Comparison of ENCODE assay signal across 9 cellular contexts in genomic region chr3:10194328-10195071, GRCh38. TPM values are rescaled to one million over a fixed set of nuclear protein-coding genes. Genes with fewer than 3 reads are reported as not detected.
A peak's percentile ranks its signal among the peaks of the same experiment; 100 is the strongest.
DNase-seq lines count a peak whose midpoint lies in the region; ATAC-seq and TF ChIP-seq lines count a peak whose summit lies in the region.
"Had no signal": no experiment of that assay in that cellular context is flagged by ENCODE, and none has a peak within 500 bp of the region (broad histone marks: within the 10 kb centered on the region; RNA-seq: fewer than 3 reads in every experiment).

No MANE protein-coding gene starts in this region.

- no peaks in the 10 kb centered on the region for H3K9me3 Mint-ChIP-seq in effector memory CD8-positive, alpha-beta T cell

- DNase-seq in activated CD4-positive, alpha-beta T cell treated with anti-CD3 and anti-CD28 coated beads, Interleukin-2, amount 50 U/mL, for 48 hours, result peak; percentile 53 to 64
- DNase-seq in effector memory CD8-positive, alpha-beta T cell, result peak; percentile 63 to 64 (median 64)
- DNase-seq in osteoblast (ENCODE audit: insufficient read length, low spot score, missing footprints) (no peak), NCI-H82 treated with DMSO at 0.1 percent for 48 hours (lab: John Stamatoyannopoulos, UW; ENCODE audit: unreplicated experiment) (no peak), DMS114 treated with DMSO at 0.1 percent for 48 hours (lab: John Stamatoyannopoulos, UW; ENCODE audit: unreplicated experiment) (no peak), epidermal melanocyte (ENCODE audit: insufficient read length, low spot score) (no peak), HEK293T (ENCODE audit: extremely low spot score) (no peak)

- peak overlapping the region; percentile 72 to 77 for H3K4me3 Mint-ChIP-seq in effector memory CD8-positive, alpha-beta T cell

- peaks cover 26% of the 10 kb centered on the region for H3K79me2 ChIP-seq in osteoblast (ENCODE audit: insufficient read depth, low read length)

- no peaks in the 10 kb centered on the region for H3K27me3 Mint-ChIP-seq in effector memory CD8-positive, alpha-beta T cell

- peaks cover 58 to 74% of the 10 kb centered on the region in 2 donors for H3K4me1 Mint-ChIP-seq in effector memory CD8-positive, alpha-beta T cell (ENCODE audit: low read depth in 2 of 2)

- no peaks in the 10 kb centered on the region for H3K27me3 ChIP-seq in osteoblast (ENCODE audit: insufficient read depth, low read length)

- ATAC-seq in HG02678 (IDR thresholded peaks at IDR 0.05; ENCODE audit: unreplicated experiment), result peak; percentile 23
- peak; percentile 80 for ATAC-seq in effector memory CD8-positive, alpha-beta T cell (replicated peaks)

- CTCF ChIA-PET in HEK293T (lab: Yijun Ruan, JAX), result interaction anchor here (1.0 kb wide), 1 partner anchor 544 kb away, joined by 3 read pairs; no protein-coding TSS in a partner anchor

- no peaks in the 10 kb centered on the region for H3K36me3 ChIP-seq in osteoblast (ENCODE audit: insufficient read depth, low read length)

- TF ChIP-seq CTCF in osteoblast (IDR thresholded peaks at IDR 0.05; ENCODE audit: extremely low read depth, low read depth, low read length), result no peak

- peaks cover 78% of the 10 kb centered on the region for H3K4me1 ChIP-seq in osteoblast (ENCODE audit: insufficient read depth, low read length)

- peak overlapping the region; percentile 61 for H2AFZ ChIP-seq in osteoblast (ENCODE audit: low read length)

- peak overlapping the region; percentile 98 for H3K27ac Mint-ChIP-seq in effector memory CD8-positive, alpha-beta T cell

- H3K4me3 ChIP-seq in osteoblast (ENCODE audit: insufficient read depth, low read length), result no peak overlapping the region

- H4K20me1 ChIP-seq in osteoblast (ENCODE audit: insufficient read depth, low read length), result no peaks in the 10 kb centered on the region

- POLR2A ChIA-PET in HEK293T (lab: Yijun Ruan, JAX), result no interaction called here

- H3K36me3 Mint-ChIP-seq in effector memory CD8-positive, alpha-beta T cell (ENCODE audit: insufficient read depth), result peaks cover 22% of the 10 kb centered on the region

- no peaks in the 10 kb centered on the region for H3K9me3 ChIP-seq in osteoblast (ENCODE audit: low read depth, low read length)

- peak overlapping the region; percentile 100 for H3K27ac ChIP-seq in osteoblast (ENCODE audit: low read depth, low read length)
- H3K27ac ChIP-seq: KMS-11 had no signal

- H3K4me2 ChIP-seq in osteoblast (ENCODE audit: insufficient read depth, low read length), result peak overlapping the region; percentile 7
- H3K4me2 ChIP-seq: KMS-11 had no signal

TF ChIP-seq in HEK293T, 16 proteins besides CTCF, POLR2A, EP300 and RAD21:
- no peak for TF ChIP-seq ARNT (IDR thresholded peaks at IDR 0.05)
- TF ChIP-seq FOXM1 (IDR thresholded peaks at IDR 0.05; ENCODE audit: borderline replicate concordance), result no peak
- no peak for TF ChIP-seq TARDBP (IDR thresholded peaks at IDR 0.05)
- TF ChIP-seq L3MBTL2 (conservative IDR thresholded peaks at IDR 0.05), result no peak

RNA-seq across cellular contexts. Expression of gene IRAK2, which starts 29.8 kb away (rescaled TPM):
- 3.2 and 4.0 TPM in 2 replicates for total RNA-seq in osteoblast

RNA-seq across cellular contexts. Expression of gene VHL, which starts 52.9 kb away (rescaled TPM):
- total RNA-seq in osteoblast, result 33.9 and 36.9 TPM in 2 replicates

RNA-seq across cellular contexts. Expression of gene TATDN2, which starts 53.8 kb away (rescaled TPM):
- 19.2 and 20.0 TPM in 2 replicates for total RNA-seq in osteoblast

Comparison
In these comparisons a context has a peak if more than half of its experiments do, and no peak if none do; other contexts are left out.
1. DNase-seq: peak in activated CD4-positive, alpha-beta T cell treated with anti-CD3 and anti-CD28 coated beads, Interleukin-2, amount 50 U/mL, for 48 hours (2 of 2) and effector memory CD8-positive, alpha-beta T cell (3 of 3); none in osteoblast (single experiment), NCI-H82 treated with DMSO at 0.1 percent for 48 hours (single experiment), DMS114 treated with DMSO at 0.1 percent for 48 hours (single experiment), epidermal melanocyte (single experiment) and HEK293T (single experiment).